In genomic region chr2:192696857-192697256, GRCh38 we compare ENCODE assay signal across 23 cellular contexts.
A peak's percentile ranks its signal among the peaks of the same experiment; 100 is the strongest.
DNase-seq lines count a peak whose midpoint lies in the region; ATAC-seq and TF ChIP-seq lines count a peak whose summit lies in the region.
"Had no signal": no experiment of that assay in that cellular context is flagged by ENCODE, and none has a peak within 500 bp of the region (broad histone marks: within the 10 kb centered on the region; RNA-seq: fewer than 3 reads in every experiment).

No MANE protein-coding gene starts in this region.

- no peak for TF ChIP-seq RAD21 in SK-N-SH (IDR thresholded peaks at IDR 0.05; ENCODE audit: low read length)

- no peak overlapping the region for H3K9ac ChIP-seq in SK-N-SH
- no peak overlapping the region for H3K9ac ChIP-seq in OCI-LY3 (ENCODE audit: low read length)

- H3K27ac Mint-ChIP-seq in activated T-helper 17 cell treated with anti-CD3 and anti-CD28 coated beads, Interleukin-2, amount 50 U/mL, for 72 hours = no peak overlapping the region
- H3K27ac Mint-ChIP-seq: CD8-positive, alpha-beta memory T cell had no signal

- H3K27ac ChIP-seq in SK-N-SH (ENCODE audit: low read depth in 2 of 2, low read length in 1 of 2) (no peak overlapping the region), OCI-LY3 (ENCODE audit: low read length) (no peak overlapping the region), dorsolateral prefrontal cortex (no peak overlapping the region)
- H3K27ac ChIP-seq: 22Rv1, C4-2B, SJSA1 had no signal

- peak overlapping the region; percentile 25; the same call in 1 of the 2 replicates for H3K4me2 ChIP-seq in SK-N-SH
- H3K4me2 ChIP-seq in OCI-LY3 (ENCODE audit: low read length) = peak overlapping the region; percentile 42

- H3K9me2 ChIP-seq in SK-N-SH = no peaks in the 10 kb centered on the region

- 57% methylated on average over 3 of the region's 3 CpGs for WGBS in SK-N-SH (ENCODE audit: low lambda C conversion rate)

- POLR2A ChIA-PET in SK-N-SH (lab: Yijun Ruan, JAX) = no interaction called here

- ATAC-seq in SK-N-SH treated with all-trans-retinoic acid at 6 μM for 48 hours (no peak; the same call in 2 of the 3 replicates), HG02970 (IDR thresholded peaks at IDR 0.05; ENCODE audit: low FRiP score, unreplicated experiment) (peak; percentile 50)
- ATAC-seq in activated T-helper 17 cell treated with anti-CD3 and anti-CD28 coated beads, Interleukin-2, amount 50 U/mL, for 72 hours (replicated peaks) = no peak
- ATAC-seq: Right ventricle myocardium inferior had no signal

- H3K27me3 Mint-ChIP-seq in activated T-helper 17 cell treated with anti-CD3 and anti-CD28 coated beads, Interleukin-2, amount 50 U/mL, for 72 hours = no peaks in the 10 kb centered on the region
- H3K27me3 Mint-ChIP-seq: CD8-positive, alpha-beta memory T cell had no signal

- H3K27me3 ChIP-seq in SK-N-SH (ENCODE audit: insufficient read depth) (no peaks in the 10 kb centered on the region), OCI-LY3 (ENCODE audit: low read depth, low read length) (no peaks in the 10 kb centered on the region), dorsolateral prefrontal cortex (peaks cover 0 to 6% (median 0%) of the 10 kb centered on the region in 45 donors)
- H3K27me3 ChIP-seq: SJSA1 had no signal

- H3K79me2 ChIP-seq in SK-N-SH (ENCODE audit: insufficient read depth) (no peaks in the 10 kb centered on the region), OCI-LY3 (ENCODE audit: low read length) (no peaks in the 10 kb centered on the region)

- no peaks in the 10 kb centered on the region for H3F3A ChIP-seq in SK-N-SH (replicated peaks; ENCODE audit: insufficient read depth)

- H2AFZ ChIP-seq in SK-N-SH (ENCODE audit: low read depth) (no peak overlapping the region; the same call in 1 of the 2 replicates), OCI-LY3 (ENCODE audit: low read depth, low read length) (peak overlapping the region; percentile 88)

- CTCF ChIA-PET in SK-N-SH (lab: Yijun Ruan, JAX) = interaction anchor here (0.6 kb wide), 1 partner anchor 130 kb away, joined by 3 read pairs; no protein-coding TSS in a partner anchor

- H3K4me1 ChIP-seq in SK-N-SH (ENCODE audit: control insufficient read depth in 1 of 2, insufficient read depth in 2 of 2, low read depth in 1 of 2, low read length in 1 of 2) = no peaks in the 10 kb centered on the region
- peaks cover 4% of the 10 kb centered on the region; the same call in 1 of the 2 replicates for H3K4me1 ChIP-seq in OCI-LY3 (ENCODE audit: low read length)
- H3K4me1 ChIP-seq: HAP-1, SJSA1 had no signal

- H3K4me1 Mint-ChIP-seq in activated T-helper 17 cell treated with anti-CD3 and anti-CD28 coated beads, Interleukin-2, amount 50 U/mL, for 72 hours = no peaks in the 10 kb centered on the region
- H3K4me1 Mint-ChIP-seq: CD8-positive, alpha-beta memory T cell had no signal

- H3K36me3 ChIP-seq in SK-N-SH (replicated peaks in 1 of 2; ENCODE audit: control insufficient read depth in 1 of 2, insufficient read depth in 2 of 2, low read length in 1 of 2) (no peaks in the 10 kb centered on the region), OCI-LY3 (replicated peaks; ENCODE audit: low read depth, low read length) (no peaks in the 10 kb centered on the region)
- H3K36me3 ChIP-seq: HAP-1, SJSA1 had no signal

- H3K36me3 Mint-ChIP-seq in activated T-helper 17 cell treated with anti-CD3 and anti-CD28 coated beads, Interleukin-2, amount 50 U/mL, for 72 hours (ENCODE audit: low read depth) = no peaks in the 10 kb centered on the region
- H3K36me3 Mint-ChIP-seq: CD8-positive, alpha-beta memory T cell had no signal

- H3K4me3 ChIP-seq in SK-N-SH (ENCODE audit: low read depth in 2 of 2, low read length in 1 of 2) = no peak overlapping the region
- peak overlapping the region; percentile 2; the same call in 1 of the 2 replicates for H3K4me3 ChIP-seq in OCI-LY3 (ENCODE audit: low read length)
- H3K4me3 ChIP-seq in dorsolateral prefrontal cortex = no peak overlapping the region
- H3K4me3 ChIP-seq: HAP-1, SJSA1 had no signal

- DNase-seq in SK-N-SH (no peak), dorsolateral prefrontal cortex (no peak), KG1 (lab: John Stamatoyannopoulos, UW) (no peak), hippocampal formation (lab: John Stamatoyannopoulos, UW) (no peak)
- DNase-seq: AML-193; CD8-positive, alpha-beta memory T cell; GDM1; IMR-90; NCI-H1694; NCI-H2081; NCI-H2171 treated with DMSO at 0.1 percent for 48 hours; NCI-H524 treated with DMSO at 0.1 percent for 48 hours; NCI-H82; T-helper 2 cell had no signal

- TF ChIP-seq CTCF in SK-N-SH (IDR thresholded peaks at IDR 0.05) = no peak
- no peak for TF ChIP-seq CTCF in OCI-LY3 (IDR thresholded peaks at IDR 0.05; ENCODE audit: low read depth, low read length)
- TF ChIP-seq CTCF in dorsolateral prefrontal cortex (IDR thresholded peaks at IDR 0.05 in 54 of 56, conservative IDR thresholded peaks at IDR 0.05 in 2 of 56; ENCODE audit: low read depth in 1 of 56, partially characterized antibody in 56 of 56) = no peak

- H3K9me3 ChIP-seq in SK-N-SH (no peaks in the 10 kb centered on the region), OCI-LY3 (ENCODE audit: insufficient read depth, low read length) (no peaks in the 10 kb centered on the region; the same call in 1 of the 2 replicates)
- H3K9me3 ChIP-seq: HAP-1, SJSA1 had no signal

- intact Hi-C loops in dorsolateral prefrontal cortex (cut with DNase I) = no loop called here

- no peak for TF ChIP-seq EP300 in SK-N-SH (IDR thresholded peaks at IDR 0.05; ENCODE audit: borderline replicate concordance in 1 of 2, low read depth in 1 of 2, low read length in 1 of 2)

- H3K4me3 Mint-ChIP-seq in activated T-helper 17 cell treated with anti-CD3 and anti-CD28 coated beads, Interleukin-2, amount 50 U/mL, for 72 hours = no peak overlapping the region
- H3K4me3 Mint-ChIP-seq: CD8-positive, alpha-beta memory T cell had no signal

- no peaks in the 10 kb centered on the region for H3K9me3 Mint-ChIP-seq in activated T-helper 17 cell treated with anti-CD3 and anti-CD28 coated beads, Interleukin-2, amount 50 U/mL, for 72 hours

- H4K20me1 ChIP-seq in SK-N-SH (ENCODE audit: insufficient read depth) = no peaks in the 10 kb centered on the region
- H4K20me1 ChIP-seq in OCI-LY3 (ENCODE audit: insufficient read depth, low read length) = no peaks in the 10 kb centered on the region

TF ChIP-seq in SK-N-SH, 30 proteins besides CTCF, POLR2A, EP300 and RAD21:
- TF ChIP-seq TEAD4 (IDR thresholded peaks at IDR 0.05; ENCODE audit: borderline replicate concordance, insufficient read depth) = no peak
- no peak for TF ChIP-seq USF2 (IDR thresholded peaks at IDR 0.05; ENCODE audit: borderline replicate concordance, low read depth, low read length)
- no peak for TF ChIP-seq JUND (IDR thresholded peaks at IDR 0.05)
TF ChIP-seq in SK-N-SH: peak in this region for 0.

TF ChIP-seq in SK-N-SH treated with all-trans-retinoic acid at 6 μM for 48 hours, 23 proteins besides CTCF, POLR2A, EP300 and RAD21:
- no peak for TF ChIP-seq TCF4 (CRISPR knock-in tag; IDR thresholded peaks at IDR 0.05; ENCODE audit: borderline replicate concordance)
- TF ChIP-seq TOX (CRISPR knock-in tag; IDR thresholded peaks at IDR 0.05; ENCODE audit: borderline replicate concordance) = no peak
- TF ChIP-seq, protein P1, sequence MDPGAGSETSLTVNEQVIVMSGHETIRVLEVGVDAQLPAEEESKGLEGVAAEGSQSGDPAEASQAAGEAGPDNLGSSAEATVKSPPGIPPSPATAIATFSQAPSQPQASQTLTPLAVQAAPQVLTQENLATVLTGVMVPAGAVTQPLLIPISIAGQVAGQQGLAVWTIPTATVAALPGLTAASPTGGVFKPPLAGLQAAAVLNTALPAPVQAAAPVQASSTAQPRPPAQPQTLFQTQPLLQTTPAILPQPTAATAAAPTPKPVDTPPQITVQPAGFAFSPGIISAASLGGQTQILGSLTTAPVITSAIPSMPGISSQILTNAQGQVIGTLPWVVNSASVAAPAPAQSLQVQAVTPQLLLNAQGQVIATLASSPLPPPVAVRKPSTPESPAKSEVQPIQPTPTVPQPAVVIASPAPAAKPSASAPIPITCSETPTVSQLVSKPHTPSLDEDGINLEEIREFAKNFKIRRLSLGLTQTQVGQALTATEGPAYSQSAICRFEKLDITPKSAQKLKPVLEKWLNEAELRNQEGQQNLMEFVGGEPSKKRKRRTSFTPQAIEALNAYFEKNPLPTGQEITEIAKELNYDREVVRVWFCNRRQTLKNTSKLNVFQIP (CRISPR knock-in tag; IDR thresholded peaks at IDR 0.05; ENCODE audit: borderline replicate concordance, low read depth) = no peak
- no peak for TF ChIP-seq PPARA (CRISPR knock-in tag; IDR thresholded peaks at IDR 0.05; ENCODE audit: borderline replicate concordance)
- TF ChIP-seq ZNF8 (CRISPR knock-in tag; IDR thresholded peaks at IDR 0.05) = no peak
- TF ChIP-seq RARB (CRISPR knock-in tag; IDR thresholded peaks at IDR 0.05) = no peak
- no peak for TF ChIP-seq SNAI2 (CRISPR knock-in tag; IDR thresholded peaks at IDR 0.05)
- TF ChIP-seq ZNF70 (CRISPR knock-in tag; IDR thresholded peaks at IDR 0.05) = no peak
- no peak for TF ChIP-seq ISL1 (CRISPR knock-in tag; IDR thresholded peaks at IDR 0.05)
- no peak for TF ChIP-seq ZFP3 (CRISPR knock-in tag; IDR thresholded peaks at IDR 0.05)
- no peak for TF ChIP-seq ZFP30 (CRISPR knock-in tag; IDR thresholded peaks at IDR 0.05)
